In genomic region chr2:231004930-231005329, GRCh38 we compare ENCODE assay signal across 16 cellular contexts. TPM values are rescaled to one million over a fixed set of nuclear protein-coding genes. Genes with fewer than 3 reads are reported as not detected.
"Had no signal": no experiment of that assay in that cellular context is flagged by ENCODE, and none has a peak within 500 bp of the region (broad histone marks: within the 10 kb centered on the region; RNA-seq: fewer than 3 reads in every experiment).

No MANE protein-coding gene starts in this region.

RNA-seq across cellular contexts. Expression of gene SPATA3, which starts 9.0 kb away (rescaled TPM):
- total RNA-seq: kidney epithelial cell, left ventricle myocardium inferior, lung, mesothelial cell of epicardium, mononuclear cell, natural killer cell, occipital lobe, osteocyte, posterior vena cava, psoas muscle, sigmoid colon, smooth muscle cell, stomach, transverse colon, upper lobe of right lung had no signal
- polyA plus RNA-seq: lung, neural cell, psoas muscle, sigmoid colon, smooth muscle cell, stomach had no signal

RNA-seq across cellular contexts. Expression of gene C2orf72, which starts 32.4 kb away (rescaled TPM):
- total RNA-seq: mononuclear cell, natural killer cell, osteocyte had no signal
